Comparison of ENCODE assay signal across 25 cellular contexts in genomic region chrX:15127010-15127409, GRCh38.
DNase-seq lines count a peak whose midpoint lies in the region; ATAC-seq and TF ChIP-seq lines count a peak whose summit lies in the region.
"Had no signal": no experiment of that assay in that cellular context is flagged by ENCODE, and none has a peak within 500 bp of the region (broad histone marks: within the 10 kb centered on the region; RNA-seq: fewer than 3 reads in every experiment).

No MANE protein-coding gene starts in this region.

- H3K4me3 ChIP-seq in A673 (ENCODE audit: low read depth, low read length, poor library complexity, severe bottlenecking) (no peak overlapping the region), astrocyte of the cerebellum (ENCODE audit: low read depth, low read length) (no peak overlapping the region), fibroblast of villous mesenchyme (ENCODE audit: low read depth, low read length) (no peak overlapping the region)
- H3K4me3 ChIP-seq: GM12878, PC-9, skin epidermis, suprapubic skin, upper lobe of left lung had no signal

- POLR2A ChIA-PET in A673 (lab: Charles Lee; ENCODE audit: low non-redundant PET) = no interaction called here

- H3K27me3 ChIP-seq in A673 (replicated peaks; ENCODE audit: insufficient read depth, low read depth, low read length, poor library complexity) = no peaks in the 10 kb centered on the region
- H3K27me3 ChIP-seq: suprapubic skin, upper lobe of left lung had no signal

- CTCF ChIA-PET in A673 (lab: Charles Lee) = no interaction called here

- H3K36me3 ChIP-seq in A673 (ENCODE audit: insufficient read depth, low read length, poor library complexity, severe bottlenecking) = no peaks in the 10 kb centered on the region
- H3K36me3 ChIP-seq: suprapubic skin, upper lobe of left lung had no signal

- in situ Hi-C loops in astrocyte of the cerebellum (cut with HindIII; ENCODE audit: low sequenced_read_pairs) = no loop called here

- no peaks in the 10 kb centered on the region for H3K4me1 ChIP-seq in A673 (ENCODE audit: insufficient read depth, low read length, poor library complexity, severe bottlenecking)
- H3K4me1 ChIP-seq: suprapubic skin, upper lobe of left lung had no signal

- BruUV-seq in A673 (replicated peaks; lab: Mats Ljungman, UMichigan) = no TSS peak

- TF ChIP-seq CTCF in A673 (conservative IDR thresholded peaks at IDR 0.05; ENCODE audit: low read depth, low read length) (peak; percentile 13; the same call in 1 of the 2 replicates), astrocyte of the cerebellum (IDR thresholded peaks at IDR 0.05; ENCODE audit: low read depth, low read length, missing control alignments) (peak; percentile 19), fibroblast of villous mesenchyme (IDR thresholded peaks at IDR 0.05; ENCODE audit: insufficient read depth, low read depth, low read length) (peak; percentile 25)

- ATAC-seq in HG03521 (IDR thresholded peaks at IDR 0.05; ENCODE audit: unreplicated experiment) = no peak
- ATAC-seq: activated CD8-positive, alpha-beta T cell treated with anti-CD3 and anti-CD28 coated beads, Interleukin-2, amount 10 ng/mL, durations not matched to agents 7 days and 5 days; GM12878; left colon had no signal

- no peak overlapping the region for H3K27ac ChIP-seq in A673 (ENCODE audit: low read depth, low read length, poor library complexity, severe bottlenecking)
- H3K27ac ChIP-seq: PC-9, skin epidermis, suprapubic skin, upper lobe of left lung had no signal

- intact Hi-C loops in A673 (cut with micrococcal nuclease; ENCODE audit: unreplicated experiment) = no loop called here

- DNase-seq in A673 (ENCODE audit: low spot score) = peak; percentile 8
- peak; percentile 17 for DNase-seq in ELR (ENCODE audit: low read depth)
- no peak for DNase-seq in astrocyte of the cerebellum (ENCODE audit: low read depth)
- no peak for DNase-seq in fibroblast of villous mesenchyme (ENCODE audit: low read depth)
- DNase-seq in stimulated activated naive CD4-positive, alpha-beta T cell (lab: John Stamatoyannopoulos, UW) = no peak
- DNase-seq in NCI-H1092 treated with DMSO at 0.1 percent for 48 hours (lab: John Stamatoyannopoulos, UW) = no peak
- DNase-seq: activated CD4-positive, alpha-beta T cell treated with anti-CD3 and anti-CD28 coated beads for 4 hours; activated CD8-positive, alpha-beta T cell treated with anti-CD3 and anti-CD28 coated beads, Interleukin-2, amount 10 ng/mL, durations not matched to agents 7 days and 5 days; activated naive CD4-positive, alpha-beta T cell treated with anti-CD3 and anti-CD28 coated beads for 36 hours; CD4-positive, CD25-positive, alpha-beta regulatory T cell; EL; HCEC 1CT; immature natural killer cell; left colon; NCI-H1048; NCI-H1694 treated with DMSO at 0.1 percent for 48 hours; PC-9; Right ventricle myocardium superior; stimulated activated naive CD4-positive, alpha-beta T cell treated with Interleukin-2 at 50 U/mL for 16 hours; SW 1271; upper lobe of left lung had no signal

- H3K9me3 ChIP-seq in A673 (ENCODE audit: low read depth, low read length, poor library complexity, severe bottlenecking) = no peaks in the 10 kb centered on the region
- H3K9me3 ChIP-seq: suprapubic skin, upper lobe of left lung had no signal

Comparison
In these comparisons a context has a peak if more than half of its experiments do, and no peak if none do; other contexts are left out.
1. DNase-seq: peak in A673 (single experiment) and ELR (single experiment); none in astrocyte of the cerebellum (single experiment), fibroblast of villous mesenchyme (single experiment), stimulated activated naive CD4-positive, alpha-beta T cell (0 of 6) and NCI-H1092 treated with DMSO at 0.1 percent for 48 hours (single experiment).
2. Peak in every context shown above with its lines, with median percentiles within 50 percentile points of each other: CTCF ChIP-seq.